ENCODE assay signal across 22 cellular contexts in genomic region chr3:122898298-122898697, GRCh38.
"Had no signal": no experiment of that assay in that cellular context is flagged by ENCODE, and none has a peak within 500 bp of the region (broad histone marks: within the 10 kb centered on the region; RNA-seq: fewer than 3 reads in every experiment).

No MANE protein-coding gene starts in this region.

- H3K27ac ChIP-seq: epithelial cell of prostate, esophagus muscularis mucosa, foreskin keratinocyte, hepatocyte, parathyroid adenoma, prostate gland, sigmoid colon, skin epidermis, testis, tibial nerve, upper lobe of right lung, vagina had no signal

- H3K36me3 Mint-ChIP-seq: naive thymus-derived CD8-positive, alpha-beta T cell had no signal

- H3K4me3 Mint-ChIP-seq: naive thymus-derived CD8-positive, alpha-beta T cell; neural crest cell; stimulated activated naive B cell treated with anti-CD40 and anti-IgM and Interleukin-4, amounts not matched to agents 10 μg/mL and 1 μg/mL and 100 μg/mL, for 72 hours; stimulated activated naive CD8-positive, alpha-beta T cell treated with anti-CD3 and anti-CD28 coated beads, Interleukin-15, amount 100 ng/mL, for 72 hours had no signal

- H3K27ac Mint-ChIP-seq: naive thymus-derived CD8-positive, alpha-beta T cell; stimulated activated naive B cell treated with anti-CD40 and anti-IgM and Interleukin-4, amounts not matched to agents 10 μg/mL and 1 μg/mL and 100 μg/mL, for 72 hours; stimulated activated naive CD8-positive, alpha-beta T cell treated with anti-CD3 and anti-CD28 coated beads, Interleukin-15, amount 100 ng/mL, for 72 hours had no signal

- ATAC-seq: foreskin keratinocyte; left colon; mucosa of descending colon; naive thymus-derived CD8-positive, alpha-beta T cell; stimulated activated naive B cell treated with anti-CD40 and anti-IgM and Interleukin-4, amounts not matched to agents 10 μg/mL and 1 μg/mL and 100 μg/mL, for 72 hours; stimulated activated naive CD8-positive, alpha-beta T cell treated with anti-CD3 and anti-CD28 coated beads, Interleukin-15, amount 100 ng/mL, for 72 hours; upper lobe of right lung had no signal

- H3K9me3 ChIP-seq: esophagus muscularis mucosa, mucosa of descending colon, prostate gland, sigmoid colon, testis, tibial nerve, upper lobe of right lung, vagina had no signal

- H3K27me3 ChIP-seq: foreskin keratinocyte, hepatocyte, sigmoid colon, testis, tibial nerve, upper lobe of right lung, vagina had no signal

- H3K36me3 ChIP-seq: esophagus muscularis mucosa, prostate gland, sigmoid colon, tibial nerve, upper lobe of right lung, vagina had no signal

- H3K4me2 ChIP-seq: hepatocyte had no signal

- H3K4me3 ChIP-seq: esophagus muscularis mucosa, hepatocyte, mucosa of descending colon, prostate gland, sigmoid colon, skin epidermis, testis, tibial nerve, upper lobe of right lung, vagina had no signal

- DNase-seq: effector memory CD4-positive, alpha-beta T cell; left colon; mucosa of descending colon; naive thymus-derived CD8-positive, alpha-beta T cell; occipital lobe; sigmoid colon; stimulated activated CD4-positive, alpha-beta T cell treated with anti-CD3 and anti-CD28 coated beads, Interleukin-2, amount 100 ng/mL, for 24 hours; stimulated activated CD4-positive, alpha-beta T cell treated with anti-CD3 and anti-CD28 coated beads, Interleukin-4, amount 100 ng/mL, for 4 hours; stimulated activated naive B cell treated with anti-CD40 and anti-IgM and Interleukin-4, amounts not matched to agents 10 μg/mL and 1 μg/mL and 100 μg/mL, for 72 hours; stimulated activated naive CD8-positive, alpha-beta T cell treated with anti-CD3 and anti-CD28 coated beads, Interleukin-15, amount 100 ng/mL, for 72 hours; testis; upper lobe of right lung had no signal

- H3K9ac ChIP-seq: parathyroid adenoma had no signal

- H3K4me1 ChIP-seq: parathyroid adenoma, prostate gland, testis, tibial nerve, upper lobe of right lung, vagina had no signal

- H3K9me3 Mint-ChIP-seq: naive thymus-derived CD8-positive, alpha-beta T cell; neural crest cell; stimulated activated naive B cell treated with anti-CD40 and anti-IgM and Interleukin-4, amounts not matched to agents 10 μg/mL and 1 μg/mL and 100 μg/mL, for 72 hours; stimulated activated naive CD8-positive, alpha-beta T cell treated with anti-CD3 and anti-CD28 coated beads, Interleukin-15, amount 100 ng/mL, for 72 hours had no signal

- H3K79me2 ChIP-seq: hepatocyte, parathyroid adenoma had no signal

- H2AFZ ChIP-seq: hepatocyte, parathyroid adenoma had no signal
